In genomic region chr1:237040823-237041222, GRCh38 we compare ENCODE assay signal across 24 cellular contexts. TPM values are rescaled to one million over a fixed set of nuclear protein-coding genes. Genes with fewer than 3 reads are reported as not detected.
DNase-seq lines count a peak whose midpoint lies in the region; ATAC-seq, FAIRE-seq and TF ChIP-seq lines count a peak whose summit lies in the region.
"Had no signal": no experiment of that assay in that cellular context is flagged by ENCODE, and none has a peak within 500 bp of the region (broad histone marks: within the 10 kb centered on the region; RNA-seq: fewer than 3 reads in every experiment).

No MANE protein-coding gene starts in this region.

- H3K36me3 Mint-ChIP-seq in neural progenitor cell = peaks cover 2% of the 10 kb centered on the region
- H3K36me3 Mint-ChIP-seq: CD14-positive monocyte; CD8-positive, alpha-beta memory T cell had no signal

- peaks cover 0 to 9% (median 0%) of the 10 kb centered on the region in 9 donors for H3K4me1 ChIP-seq in heart right ventricle
- no peaks in the 10 kb centered on the region for H3K4me1 ChIP-seq in right atrium auricular region
- peaks cover 23% of the 10 kb centered on the region for H3K4me1 ChIP-seq in HEK293 (ENCODE audit: control insufficient read depth, insufficient read depth, low read length)
- H3K4me1 ChIP-seq in neural progenitor cell = peaks cover 11% of the 10 kb centered on the region
- H3K4me1 ChIP-seq: BE2C; BLaER1 treated with 17β-estradiol and CSF1 and Interleukin-3, amounts not matched to agents 10 nM and 100 nM had no signal

- H3K27me3 Mint-ChIP-seq in neural progenitor cell (ENCODE audit: insufficient read depth, low read depth) = peaks cover 32% of the 10 kb centered on the region

- H4K20me1 ChIP-seq in neural progenitor cell (ENCODE audit: low read depth) = peaks cover 16% of the 10 kb centered on the region
- H4K20me1 ChIP-seq: BLaER1 treated with 17β-estradiol and CSF1 and Interleukin-3, amounts not matched to agents 10 nM and 100 nM had no signal

- H3K4me3 ChIP-seq in heart right ventricle = peak overlapping the region; percentile 51 to 78 (median 70)
- H3K4me3 ChIP-seq in right atrium auricular region = no peak overlapping the region
- no peak overlapping the region for H3K4me3 ChIP-seq in HEK293 (ENCODE audit: low read depth, low read length)
- H3K4me3 ChIP-seq in neural progenitor cell = no peak overlapping the region
- H3K4me3 ChIP-seq: BLaER1 treated with 17β-estradiol and CSF1 and Interleukin-3, amounts not matched to agents 10 nM and 100 nM; GM12878; GM23248 had no signal

- peaks cover 13% of the 10 kb centered on the region for H3K4me1 Mint-ChIP-seq in neural progenitor cell
- H3K4me1 Mint-ChIP-seq: CD14-positive monocyte had no signal

- POLR2A ChIA-PET in HEK293 (lab: Yijun Ruan, JAX) = no interaction called here

- H3F3A ChIP-seq in neural progenitor cell (ENCODE audit: low read depth) = peaks cover 10% of the 10 kb centered on the region

- peak overlapping the region; percentile 93 for H3K4me3 Mint-ChIP-seq in neural progenitor cell

- no peak overlapping the region for H2AFZ ChIP-seq in neural progenitor cell (replicated peaks)
- H2AFZ ChIP-seq: GM23248 had no signal

- H3K4me2 ChIP-seq in neural progenitor cell = no peak overlapping the region
- H3K4me2 ChIP-seq: BLaER1 treated with 17β-estradiol and CSF1 and Interleukin-3, amounts not matched to agents 10 nM and 100 nM had no signal

- DNase-seq in heart right ventricle (no peak), right atrium auricular region (ENCODE audit: low spot score) (no peak), D721Med (ENCODE audit: insufficient read length, low spot score) (no peak), neural progenitor cell (ENCODE audit: low spot score) (no peak), middle frontal gyrus (ENCODE audit: extremely low spot score, low spot score) (no peak), NAMALWA (ENCODE audit: low spot score) (no peak)
- DNase-seq: 8988T; ACHN; AML-193; BE2C; CD4-positive, alpha-beta T cell; CD8-positive, alpha-beta memory T cell; DMS79; EL; GDM1; GM23248; H9 had no signal

- H3K36me3 ChIP-seq in heart right ventricle (no peaks in the 10 kb centered on the region), right atrium auricular region (no peaks in the 10 kb centered on the region), HEK293 (ENCODE audit: control insufficient read depth in 2 of 2, insufficient read depth in 1 of 2, low read length in 2 of 2) (no peaks in the 10 kb centered on the region), neural progenitor cell (no peaks in the 10 kb centered on the region)
- H3K36me3 ChIP-seq: BE2C; BLaER1 treated with 17β-estradiol and CSF1 and Interleukin-3, amounts not matched to agents 10 nM and 100 nM had no signal

- H3K79me2 ChIP-seq in neural progenitor cell (ENCODE audit: low read depth) = no peaks in the 10 kb centered on the region

- H3K27me3 ChIP-seq in heart right ventricle (peaks cover 0 to 60% (median 27%) of the 10 kb centered on the region in 7 donors), right atrium auricular region (no peaks in the 10 kb centered on the region), neural progenitor cell (peaks cover 59% of the 10 kb centered on the region)
- H3K27me3 ChIP-seq: BLaER1 treated with 17β-estradiol and CSF1 and Interleukin-3, amounts not matched to agents 10 nM and 100 nM had no signal

- H3K27ac Mint-ChIP-seq in neural progenitor cell = no peak overlapping the region
- H3K27ac Mint-ChIP-seq: CD14-positive monocyte; CD4-positive, alpha-beta T cell; H9 had no signal

- no peak overlapping the region for H3K9ac ChIP-seq in neural progenitor cell
- H3K9ac ChIP-seq: BLaER1 treated with 17β-estradiol and CSF1 and Interleukin-3, amounts not matched to agents 10 nM and 100 nM; GM23248 had no signal

- 46 to 50% methylated on average over 10 of the region's 10 CpGs for WGBS in heart right ventricle, 2 donors

- no peaks in the 10 kb centered on the region for H3K9me3 ChIP-seq in heart right ventricle
- H3K9me3 ChIP-seq in right atrium auricular region = no peaks in the 10 kb centered on the region
- H3K9me3 ChIP-seq in HEK293 (ENCODE audit: control insufficient read depth, insufficient read depth, low read depth, low read length) = no peaks in the 10 kb centered on the region
- H3K9me3 ChIP-seq in neural progenitor cell (ENCODE audit: low read depth) = no peaks in the 10 kb centered on the region
- H3K9me3 ChIP-seq: A549, BE2C had no signal

- CTCF ChIA-PET in HEK293 (lab: Yijun Ruan, JAX) = interaction anchor here (2.9 kb wide), 1 partner anchor 346 kb away, joined by 16 read pairs; no protein-coding TSS in a partner anchor

- TF ChIP-seq CTCF in heart right ventricle (IDR thresholded peaks at IDR 0.05) = no peak
- no peak for TF ChIP-seq CTCF in right atrium auricular region (IDR thresholded peaks at IDR 0.05)
- TF ChIP-seq CTCF in D721Med (IDR thresholded peaks at IDR 0.05; ENCODE audit: insufficient read depth, missing control alignments) = no peak
- TF ChIP-seq CTCF in HEK293 (tag by site-specific recombination; IDR thresholded peaks at IDR 0.05) = no peak
- no peak for TF ChIP-seq CTCF in neural progenitor cell (IDR thresholded peaks at IDR 0.05)

- H3K9me3 Mint-ChIP-seq in neural progenitor cell = no peaks in the 10 kb centered on the region
- H3K9me3 Mint-ChIP-seq: CD4-positive, alpha-beta T cell; H9 had no signal

- ATAC-seq in heart right ventricle = no peak
- ATAC-seq: GM12878 had no signal

- FAIRE-seq in D721Med (lab: Jason Lieb, UNC) = peak; percentile 11
- FAIRE-seq: A549, GM12878, GM19239 had no signal

- H3K27ac ChIP-seq in heart right ventricle (peak overlapping the region; percentile 64 to 99 (median 96)), right atrium auricular region (peak overlapping the region in 1 of 2 donors; percentile 99), HEK293 (ENCODE audit: extremely low read depth, low read depth, low read length) (no peak overlapping the region), neural progenitor cell (no peak overlapping the region)
- H3K27ac ChIP-seq: A549; BLaER1 treated with 17β-estradiol and CSF1 and Interleukin-3, amounts not matched to agents 10 nM and 100 nM; GM23248 had no signal

- intact Hi-C loops in heart right ventricle (cut with DNase I) = loop anchor here in 6 of 10 donors (5.0 to 10.0 kb wide), 5 partner anchors 44 to 154 kb away; no protein-coding TSS in a partner anchor

TF ChIP-seq in HEK293, 187 proteins besides CTCF, POLR2A, EP300 and RAD21:
- TF ChIP-seq YY1 (tag by site-specific recombination; IDR thresholded peaks at IDR 0.05) (0 out of 2 replicates have a peak, but pooled peaks have one; percentile 7), ZNF670 (tag by site-specific recombination; IDR thresholded peaks at IDR 0.05; ENCODE audit: low read depth) (no peak), ZNF510 (tag by site-specific recombination; IDR thresholded peaks at IDR 0.05; ENCODE audit: insufficient replicate concordance) (no peak), TRIM28 (IDR thresholded peaks at IDR 0.05; ENCODE audit: borderline replicate concordance, low read length) (no peak), ZNF112 (tag by site-specific recombination; IDR thresholded peaks at IDR 0.05) (no peak)
- TF ChIP-seq, protein P1, sequence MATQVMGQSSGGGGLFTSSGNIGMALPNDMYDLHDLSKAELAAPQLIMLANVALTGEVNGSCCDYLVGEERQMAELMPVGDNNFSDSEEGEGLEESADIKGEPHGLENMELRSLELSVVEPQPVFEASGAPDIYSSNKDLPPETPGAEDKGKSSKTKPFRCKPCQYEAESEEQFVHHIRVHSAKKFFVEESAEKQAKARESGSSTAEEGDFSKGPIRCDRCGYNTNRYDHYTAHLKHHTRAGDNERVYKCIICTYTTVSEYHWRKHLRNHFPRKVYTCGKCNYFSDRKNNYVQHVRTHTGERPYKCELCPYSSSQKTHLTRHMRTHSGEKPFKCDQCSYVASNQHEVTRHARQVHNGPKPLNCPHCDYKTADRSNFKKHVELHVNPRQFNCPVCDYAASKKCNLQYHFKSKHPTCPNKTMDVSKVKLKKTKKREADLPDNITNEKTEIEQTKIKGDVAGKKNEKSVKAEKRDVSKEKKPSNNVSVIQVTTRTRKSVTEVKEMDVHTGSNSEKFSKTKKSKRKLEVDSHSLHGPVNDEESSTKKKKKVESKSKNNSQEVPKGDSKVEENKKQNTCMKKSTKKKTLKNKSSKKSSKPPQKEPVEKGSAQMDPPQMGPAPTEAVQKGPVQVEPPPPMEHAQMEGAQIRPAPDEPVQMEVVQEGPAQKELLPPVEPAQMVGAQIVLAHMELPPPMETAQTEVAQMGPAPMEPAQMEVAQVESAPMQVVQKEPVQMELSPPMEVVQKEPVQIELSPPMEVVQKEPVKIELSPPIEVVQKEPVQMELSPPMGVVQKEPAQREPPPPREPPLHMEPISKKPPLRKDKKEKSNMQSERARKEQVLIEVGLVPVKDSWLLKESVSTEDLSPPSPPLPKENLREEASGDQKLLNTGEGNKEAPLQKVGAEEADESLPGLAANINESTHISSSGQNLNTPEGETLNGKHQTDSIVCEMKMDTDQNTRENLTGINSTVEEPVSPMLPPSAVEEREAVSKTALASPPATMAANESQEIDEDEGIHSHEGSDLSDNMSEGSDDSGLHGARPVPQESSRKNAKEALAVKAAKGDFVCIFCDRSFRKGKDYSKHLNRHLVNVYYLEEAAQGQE (tag by site-specific recombination; IDR thresholded peaks at IDR 0.05) = peak; percentile 90

RNA-seq across cellular contexts. Expression of gene RYR2, which starts 1.2 kb away (rescaled TPM):
- 1,000 to 10,000 TPM in 5 of 10 donors, 100 to 1,000 TPM in 5; 505 to 1,252 (median 983) TPM for total RNA-seq in heart right ventricle
- 100 to 1,000 TPM in 1 of 2 donors, 10 to 100 TPM in 1; 43.1 to 174 TPM for polyA plus RNA-seq in heart right ventricle
- 100 to 1,000 TPM; 392 to 756 TPM for total RNA-seq in right atrium auricular region
- 0.28 and 0.90 TPM in 2 replicates for total RNA-seq in neural progenitor cell (ENCODE audit: low replicate concordance)
- total RNA-seq: CD4-positive, alpha-beta T cell; GM12878; GM23248 had no signal
- polyA plus RNA-seq: CD14-positive monocyte, GM23248 had no signal

RNA-seq across cellular contexts. Expression of gene MT1HL1, which starts 36.6 kb away (rescaled TPM):
- not detected for total RNA-seq in heart right ventricle
- polyA plus RNA-seq in heart right ventricle = not detected
- total RNA-seq in right atrium auricular region = not detected
- total RNA-seq in neural progenitor cell (ENCODE audit: low replicate concordance) = not detected in 2 replicates
- total RNA-seq: CD4-positive, alpha-beta T cell; CD8-positive, alpha-beta memory T cell; GM12878; GM23248; H4; H9 had no signal
- polyA plus RNA-seq: A549; CD14-positive monocyte; CD8-positive, alpha-beta memory T cell; GM12878; GM23248 had no signal

Comparison
In these comparisons a context has a peak if more than half of its experiments do, and no peak if none do; other contexts are left out.
1. H3K4me3 ChIP-seq: peak in heart right ventricle (10 of 10); none in right atrium auricular region (0 of 2), HEK293 (single experiment) and neural progenitor cell (single experiment).
2. H3K27ac ChIP-seq: peak in heart right ventricle (10 of 10); none in HEK293 (single experiment) and neural progenitor cell (single experiment).
3. RNA of gene RYR2, which starts 1.2 kb away (total RNA-seq): 505 to 1,252 TPM in heart right ventricle and 392 to 756 TPM in right atrium auricular region; 0.28 to 0.90 TPM in neural progenitor cell; every median in the first group is over 100 times any median in the second.